Comparison of ENCODE assay signal across 1 cellular context in genomic region chr21:42844411-42845113, GRCh38.
TF ChIP-seq lines count a peak whose summit lies in the region.

No MANE protein-coding gene starts in this region.

TF ChIP-seq in HEK293, 187 proteins besides CTCF, POLR2A, EP300 and RAD21 (continued from another document):
- TF ChIP-seq REST (tag by site-specific recombination; IDR thresholded peaks at IDR 0.05) (peak; percentile 67), ZNF521 (tag by site-specific recombination; IDR thresholded peaks at IDR 0.05) (no peak), ZIC2 (tag by site-specific recombination; IDR thresholded peaks at IDR 0.05) (peak; percentile 61)
- TF ChIP-seq, protein P1, sequence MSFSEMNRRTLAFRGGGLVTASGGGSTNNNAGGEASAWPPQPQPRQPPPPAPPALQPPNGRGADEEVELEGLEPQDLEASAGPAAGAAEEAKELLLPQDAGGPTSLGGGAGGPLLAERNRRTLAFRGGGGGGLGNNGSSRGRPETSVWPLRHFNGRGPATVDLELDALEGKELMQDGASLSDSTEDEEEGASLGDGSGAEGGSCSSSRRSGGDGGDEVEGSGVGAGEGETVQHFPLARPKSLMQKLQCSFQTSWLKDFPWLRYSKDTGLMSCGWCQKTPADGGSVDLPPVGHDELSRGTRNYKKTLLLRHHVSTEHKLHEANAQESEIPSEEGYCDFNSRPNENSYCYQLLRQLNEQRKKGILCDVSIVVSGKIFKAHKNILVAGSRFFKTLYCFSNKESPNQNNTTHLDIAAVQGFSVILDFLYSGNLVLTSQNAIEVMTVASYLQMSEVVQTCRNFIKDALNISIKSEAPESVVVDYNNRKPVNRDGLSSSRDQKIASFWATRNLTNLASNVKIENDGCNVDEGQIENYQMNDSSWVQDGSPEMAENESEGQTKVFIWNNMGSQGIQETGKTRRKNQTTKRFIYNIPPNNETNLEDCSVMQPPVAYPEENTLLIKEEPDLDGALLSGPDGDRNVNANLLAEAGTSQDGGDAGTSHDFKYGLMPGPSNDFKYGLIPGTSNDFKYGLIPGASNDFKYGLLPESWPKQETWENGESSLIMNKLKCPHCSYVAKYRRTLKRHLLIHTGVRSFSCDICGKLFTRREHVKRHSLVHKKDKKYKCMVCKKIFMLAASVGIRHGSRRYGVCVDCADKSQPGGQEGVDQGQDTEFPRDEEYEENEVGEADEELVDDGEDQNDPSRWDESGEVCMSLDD (tag by site-specific recombination; IDR thresholded peaks at IDR 0.05): no peak
